In the genomic region with DNA sequence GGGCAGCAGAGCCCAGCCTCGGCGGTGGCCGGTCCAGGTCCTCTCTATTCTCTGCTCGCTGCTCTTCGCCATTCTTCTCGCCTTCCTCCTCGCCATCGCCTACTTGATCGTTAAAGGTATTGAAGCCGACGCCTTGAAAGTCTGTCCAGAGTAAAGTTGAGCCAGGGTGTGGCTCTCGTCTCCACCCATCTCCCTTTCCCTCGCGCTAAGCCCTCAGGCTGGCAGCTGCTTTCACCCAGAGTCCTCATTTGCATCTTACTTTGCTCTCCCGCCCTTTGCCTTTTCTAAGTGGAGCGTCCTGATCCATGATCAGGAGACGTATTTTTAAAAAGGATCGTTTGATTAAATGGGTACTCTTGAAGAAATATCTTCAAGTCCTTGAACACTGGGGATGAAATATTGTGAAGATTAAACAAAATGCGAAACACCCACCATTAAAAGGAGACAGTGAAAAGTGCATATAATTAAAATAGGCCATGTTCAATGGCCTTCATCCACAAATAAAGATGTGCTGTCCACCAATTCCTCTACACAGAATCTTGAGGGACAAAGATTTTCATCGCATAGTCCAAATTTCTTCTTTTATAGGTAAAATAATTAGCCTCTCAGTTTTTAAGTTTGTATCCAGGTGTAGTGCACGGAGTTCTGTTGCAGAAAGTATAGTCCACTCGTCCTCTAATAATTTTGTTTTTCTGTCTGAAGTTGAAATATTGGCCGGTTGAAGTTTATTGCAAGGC, we compare ENCODE assay signal across 8 cellular contexts. TPM values are rescaled to one million over a fixed set of nuclear protein-coding genes. Genes with fewer than 3 reads are reported as not detected.
DNase-seq lines count a peak whose midpoint lies in the region; ATAC-seq and TF ChIP-seq lines count a peak whose summit lies in the region.

No MANE protein-coding gene starts in this region.

- H3K79me2 ChIP-seq in OCI-LY1 (ENCODE audit: insufficient read depth, low read length) = peaks cover 48% of the 10 kb centered on the region

- H2AFZ ChIP-seq in OCI-LY1 (ENCODE audit: low read length) = no peak overlapping the region

- H3K9me3 ChIP-seq in OCI-LY1 (ENCODE audit: low read length) = no peaks in the 10 kb centered on the region
- no peaks in the 10 kb centered on the region for H3K9me3 ChIP-seq in testis

- peak overlapping the region; percentile 74 for H3K4me2 ChIP-seq in OCI-LY1 (ENCODE audit: low read length)

- H3K9me2 ChIP-seq in OCI-LY1 (ENCODE audit: low read depth, low read length) = no peaks in the 10 kb centered on the region

- peak; percentile 70 for DNase-seq in activated CD8-positive, alpha-beta memory T cell treated with anti-CD3 and anti-CD28 coated beads, Interleukin-2, amount 10 ng/mL, durations not matched to agents 7 days and 5 days
- no peak for DNase-seq in activated CD8-positive, alpha-beta memory T cell treated with anti-CD3 and anti-CD28 coated beads, Interleukin-2, amount 50 U/mL, for 4 hours
- DNase-seq in HuH-7.5 (ENCODE audit: low spot score) (peak; percentile 25), MCF 10A (ENCODE audit: unreplicated experiment) (peak; percentile 88), kidney tubule cell (ENCODE audit: low spot score) (peak; percentile 68), testis (peak; percentile 43)

- H3K27ac Mint-ChIP-seq in activated CD8-positive, alpha-beta memory T cell treated with anti-CD3 and anti-CD28 coated beads, Interleukin-2, amount 10 ng/mL, durations not matched to agents 7 days and 5 days = peak overlapping the region; percentile 100
- peak overlapping the region; percentile 99 for H3K27ac Mint-ChIP-seq in MCF 10A (ENCODE audit: low read depth, unreplicated experiment)

- TF ChIP-seq CTCF in OCI-LY1 (IDR thresholded peaks at IDR 0.05; ENCODE audit: low read length) (no peak), MCF 10A (IDR thresholded peaks at IDR 0.05; ENCODE audit: unreplicated experiment) (no peak), testis (IDR thresholded peaks at IDR 0.05) (no peak)

- H3K9me3 Mint-ChIP-seq in activated CD8-positive, alpha-beta memory T cell treated with anti-CD3 and anti-CD28 coated beads, Interleukin-2, amount 10 ng/mL, durations not matched to agents 7 days and 5 days (ENCODE audit: low read depth) = no peaks in the 10 kb centered on the region
- H3K9me3 Mint-ChIP-seq in MCF 10A (ENCODE audit: unreplicated experiment) = no peaks in the 10 kb centered on the region

- 2% methylated on average over 23 of the region's 23 CpGs for WGBS in testis, 2 donors

- no peaks in the 10 kb centered on the region for H3K27me3 Mint-ChIP-seq in activated CD8-positive, alpha-beta memory T cell treated with anti-CD3 and anti-CD28 coated beads, Interleukin-2, amount 10 ng/mL, durations not matched to agents 7 days and 5 days
- no peaks in the 10 kb centered on the region for H3K27me3 Mint-ChIP-seq in MCF 10A (ENCODE audit: insufficient read depth, unreplicated experiment)

- peaks cover 60% of the 10 kb centered on the region for H3K4me1 Mint-ChIP-seq in activated CD8-positive, alpha-beta memory T cell treated with anti-CD3 and anti-CD28 coated beads, Interleukin-2, amount 10 ng/mL, durations not matched to agents 7 days and 5 days
- peaks cover 10% of the 10 kb centered on the region for H3K4me1 Mint-ChIP-seq in MCF 10A (ENCODE audit: insufficient read depth, unreplicated experiment)

- ATAC-seq in activated CD8-positive, alpha-beta memory T cell treated with anti-CD3 and anti-CD28 coated beads, Interleukin-2, amount 10 ng/mL, durations not matched to agents 7 days and 5 days = peak; percentile 3
- peak; percentile 25 for ATAC-seq in GM21786 (IDR thresholded peaks at IDR 0.05; ENCODE audit: unreplicated experiment)

- peak overlapping the region; percentile 100 for H3K4me3 Mint-ChIP-seq in activated CD8-positive, alpha-beta memory T cell treated with anti-CD3 and anti-CD28 coated beads, Interleukin-2, amount 10 ng/mL, durations not matched to agents 7 days and 5 days
- peak overlapping the region; percentile 99 for H3K4me3 Mint-ChIP-seq in MCF 10A (ENCODE audit: unreplicated experiment)

- POLR2A ChIA-PET in MCF 10A (lab: Yijun Ruan, JAX) = interaction anchor here (0.6 to 4.3 kb wide), 8 partner anchors 7 to 641 kb away, joined by 3 to 36 read pairs (median 11); a partner anchor contains a TSS

- no peaks in the 10 kb centered on the region for H3F3A ChIP-seq in OCI-LY1 (ENCODE audit: insufficient read depth, low read length)

- intact Hi-C loops in MCF 10A (cut with micrococcal nuclease) (loop anchor here (5.0 kb wide), 1 partner anchor 203 kb away; no protein-coding TSS in a partner anchor), testis (cut with DNase I; ENCODE audit: low total_unique reads) (no loop called here)

- H3K36me3 ChIP-seq in OCI-LY1 (ENCODE audit: insufficient read depth, low read length) (peaks cover 40% of the 10 kb centered on the region), testis (ENCODE audit: low read depth, missing control alignments) (no peaks in the 10 kb centered on the region)

- CTCF ChIA-PET in activated CD8-positive, alpha-beta memory T cell treated with anti-CD3 and anti-CD28 coated beads, Interleukin-2, amount 10 ng/mL, durations not matched to agents 7 days and 5 days (lab: Charles Lee) = interaction anchor here (1.2 kb wide), 1 partner anchor 543 kb away, joined by 3 read pairs; a partner anchor contains a TSS
- CTCF ChIA-PET in MCF 10A (lab: Yijun Ruan, JAX) = interaction anchor here (0.7 to 1.5 kb wide), 2 partner anchors 24 to 756 kb away, joined by 3 to 4 read pairs; no protein-coding TSS in a partner anchor

- H3K4me1 ChIP-seq in OCI-LY1 (ENCODE audit: insufficient read depth, low read length, severe bottlenecking) = peaks cover 34% of the 10 kb centered on the region
- peaks cover 26% of the 10 kb centered on the region for H3K4me1 ChIP-seq in testis

- H3K27ac ChIP-seq in OCI-LY1 (ENCODE audit: low read depth, low read length, poor library complexity, severe bottlenecking) (peak overlapping the region; percentile 88), testis (peak overlapping the region; percentile 98 to 99)

- peaks cover 41% of the 10 kb centered on the region for H3K36me3 Mint-ChIP-seq in activated CD8-positive, alpha-beta memory T cell treated with anti-CD3 and anti-CD28 coated beads, Interleukin-2, amount 10 ng/mL, durations not matched to agents 7 days and 5 days
- H3K36me3 Mint-ChIP-seq in MCF 10A (ENCODE audit: insufficient read depth, unreplicated experiment) = peaks cover 24% of the 10 kb centered on the region

- TSS peak; percentile 62 for BruUV-seq in MCF 10A (replicated peaks; lab: Mats Ljungman, UMichigan)

- H3K27me3 ChIP-seq in OCI-LY1 (ENCODE audit: insufficient read depth, low read length) (no peaks in the 10 kb centered on the region), testis (no peaks in the 10 kb centered on the region)

- peak overlapping the region; percentile 84 for H3K4me3 ChIP-seq in OCI-LY1 (ENCODE audit: low read depth, low read length, poor library complexity, severe bottlenecking)
- H3K4me3 ChIP-seq in testis = peak overlapping the region; percentile 83 to 96

- no peak for TF ChIP-seq POLR2A in testis (IDR thresholded peaks at IDR 0.05)

- H4K20me1 ChIP-seq in OCI-LY1 (ENCODE audit: insufficient read depth, low read length) = peaks cover 4% of the 10 kb centered on the region; the same call in 1 of the 2 replicates

- H3K9ac ChIP-seq in OCI-LY1 (ENCODE audit: low read length) = peak overlapping the region; percentile 72

RNA-seq across cellular contexts. Expression of a gene that starts 0.7 kb away (rescaled TPM):
- 10 to 100 TPM; 45.5 to 50.7 TPM for total RNA-seq in activated CD8-positive, alpha-beta memory T cell treated with anti-CD3 and anti-CD28 coated beads, Interleukin-2, amount 10 ng/mL, durations not matched to agents 7 days and 5 days
- total RNA-seq in MCF 10A (2022) = 18.9 and 23.7 TPM in 2 replicates
- total RNA-seq in testis = 10 to 100 TPM; 42.0 TPM
- 27.8 TPM for polyA plus RNA-seq in testis (ENCODE audit: insufficient read depth, low read depth, low replicate concordance)

RNA-seq across cellular contexts. Expression of a gene that starts 1.8 kb away (rescaled TPM):
- 100 to 1,000 TPM; 126 to 127 TPM for total RNA-seq in activated CD8-positive, alpha-beta memory T cell treated with anti-CD3 and anti-CD28 coated beads, Interleukin-2, amount 10 ng/mL, durations not matched to agents 7 days and 5 days
- total RNA-seq in MCF 10A (2022) (140 and 147 TPM in 2 replicates), testis (100 to 1,000 TPM; 107 to 116 TPM)
- polyA plus RNA-seq in testis (ENCODE audit: insufficient read depth, low read depth, low replicate concordance) = 33.1 TPM
